Comparison of ENCODE assay signal across 13 cellular contexts in genomic region chr1:86430376-86430775, GRCh38. TPM values are rescaled to one million over a fixed set of nuclear protein-coding genes. Genes with fewer than 3 reads are reported as not detected.
DNase-seq lines count a peak whose midpoint lies in the region; ATAC-seq and TF ChIP-seq lines count a peak whose summit lies in the region.
"Had no signal": no experiment of that assay in that cellular context is flagged by ENCODE, and none has a peak within 500 bp of the region (broad histone marks: within the 10 kb centered on the region; RNA-seq: fewer than 3 reads in every experiment).

No MANE protein-coding gene starts in this region.

- intact Hi-C loops in breast epithelium (cut with DNase I; ENCODE audit: low total_unique reads) (no loop called here), MCF 10A (cut with micrococcal nuclease) (no loop called here), colonic mucosa (cut with DNase I) (no loop called here), uterus (cut with DNase I; ENCODE audit: low total_unique reads) (no loop called here)

- DNase-seq in breast epithelium (ENCODE audit: low spot score in 2 of 2) (no peak), MCF 10A (ENCODE audit: unreplicated experiment) (no peak), colonic mucosa (no peak), uterus (no peak), GOT3 (lab: John Stamatoyannopoulos, UW) (no peak), GM03348 (ENCODE audit: low spot score) (no peak)
- DNase-seq: activated CD8-positive, alpha-beta memory T cell treated with anti-CD3 and anti-CD28 coated beads for 24 hours; stimulated activated CD4-positive, alpha-beta T cell treated with anti-CD3 and anti-CD28 coated beads, Interleukin-4, amount 100 ng/mL, for 1 hour had no signal

- no peaks in the 10 kb centered on the region for H3K36me3 ChIP-seq in breast epithelium
- no peaks in the 10 kb centered on the region for H3K36me3 ChIP-seq in colonic mucosa
- no peaks in the 10 kb centered on the region for H3K36me3 ChIP-seq in muscle layer of colon (ENCODE audit: insufficient read depth, low read length)
- no peaks in the 10 kb centered on the region for H3K36me3 ChIP-seq in uterus
- H3K36me3 ChIP-seq: ovary had no signal

- H3K36me3 Mint-ChIP-seq in MCF 10A (ENCODE audit: insufficient read depth, unreplicated experiment): peaks cover 26% of the 10 kb centered on the region

- H3K4me1 Mint-ChIP-seq in MCF 10A (ENCODE audit: insufficient read depth, unreplicated experiment): peaks cover 13% of the 10 kb centered on the region

- H3K9ac ChIP-seq in colonic mucosa (ENCODE audit: low read depth in 2 of 2, low read length in 2 of 2) (no peak overlapping the region), muscle layer of colon (ENCODE audit: low read length) (no peak overlapping the region)

- POLR2A ChIA-PET in MCF 10A (lab: Yijun Ruan, JAX): interaction anchor here (0.9 to 3.1 kb wide), 15 partner anchors 8 to 275 kb away, joined by 3 to 35 read pairs (median 6); partner anchors contain the start of genes ODF2L and SH3GLB1

- H3K27ac ChIP-seq in breast epithelium (peak overlapping the region; percentile 86 to 87), colonic mucosa (peak overlapping the region; percentile 64), muscle layer of colon (ENCODE audit: low read depth, low read length) (peak overlapping the region; percentile 3), uterus (peak overlapping the region; percentile 26 to 65)

- H3K4me3 Mint-ChIP-seq in MCF 10A (ENCODE audit: unreplicated experiment): no peak overlapping the region
- H3K4me3 Mint-ChIP-seq: activated naive CD4-positive, alpha-beta T cell treated with anti-CD3 and anti-CD28 coated beads for 36 hours had no signal

- H3K4me1 ChIP-seq in breast epithelium (no peaks in the 10 kb centered on the region), colonic mucosa (no peaks in the 10 kb centered on the region), muscle layer of colon (ENCODE audit: insufficient read depth, low read length) (peaks cover 5% of the 10 kb centered on the region), uterus (peaks cover 0 to 3% of the 10 kb centered on the region in 2 donors)

- H3K4me3 ChIP-seq in breast epithelium (peak overlapping the region in 1 of 3 donors; percentile 24), colonic mucosa (no peak overlapping the region), muscle layer of colon (ENCODE audit: low read depth in 1 of 2, low read length in 2 of 2) (no peak overlapping the region), uterus (no peak overlapping the region)
- H3K4me3 ChIP-seq: ovary had no signal

- no peak for ATAC-seq in HG02798 (IDR thresholded peaks at IDR 0.05; ENCODE audit: poor library complexity, unreplicated experiment)

- CTCF ChIA-PET in MCF 10A (lab: Yijun Ruan, JAX): interaction anchor here (0.6 to 1.7 kb wide), 15 partner anchors 9 to 849 kb away, joined by 3 to 11 read pairs (median 4); partner anchors contain the start of gene SH3GLB1

- H3K9me3 ChIP-seq in breast epithelium (no peaks in the 10 kb centered on the region), colonic mucosa (no peaks in the 10 kb centered on the region), muscle layer of colon (ENCODE audit: low read length) (no peaks in the 10 kb centered on the region), uterus (no peaks in the 10 kb centered on the region)
- H3K9me3 ChIP-seq: ovary had no signal

- no peaks in the 10 kb centered on the region for H3K27me3 Mint-ChIP-seq in MCF 10A (ENCODE audit: insufficient read depth, unreplicated experiment)

- no peak for TF ChIP-seq CTCF in breast epithelium (IDR thresholded peaks at IDR 0.05)
- no peak for TF ChIP-seq CTCF in MCF 10A (IDR thresholded peaks at IDR 0.05; ENCODE audit: unreplicated experiment)
- TF ChIP-seq CTCF in colonic mucosa (IDR thresholded peaks at IDR 0.05): no peak
- TF ChIP-seq CTCF in uterus (IDR thresholded peaks at IDR 0.05): no peak

- no peaks in the 10 kb centered on the region for H3K9me3 Mint-ChIP-seq in MCF 10A (ENCODE audit: unreplicated experiment)
- H3K9me3 Mint-ChIP-seq: activated naive CD4-positive, alpha-beta T cell treated with anti-CD3 and anti-CD28 coated beads for 36 hours had no signal

- no peak overlapping the region for H3K27ac Mint-ChIP-seq in MCF 10A (ENCODE audit: low read depth, unreplicated experiment)
- H3K27ac Mint-ChIP-seq: activated naive CD4-positive, alpha-beta T cell treated with anti-CD3 and anti-CD28 coated beads for 36 hours had no signal

- H3K27me3 ChIP-seq in breast epithelium: no peaks in the 10 kb centered on the region
- H3K27me3 ChIP-seq in colonic mucosa: no peaks in the 10 kb centered on the region
- no peaks in the 10 kb centered on the region for H3K27me3 ChIP-seq in muscle layer of colon (ENCODE audit: control insufficient read depth in 1 of 2, insufficient read depth in 2 of 2, low read length in 2 of 2)
- no peaks in the 10 kb centered on the region for H3K27me3 ChIP-seq in uterus
- H3K27me3 ChIP-seq: ovary had no signal

- BruUV-seq in MCF 10A (replicated peaks; lab: Mats Ljungman, UMichigan): no TSS peak

- TF ChIP-seq POLR2A in breast epithelium (IDR thresholded peaks at IDR 0.05): no peak
- TF ChIP-seq POLR2A in uterus (IDR thresholded peaks at IDR 0.05): no peak

RNA-seq across cellular contexts. Expression of gene CLCA2, which starts 6.4 kb away (rescaled TPM):
- total RNA-seq in breast epithelium (10 to 100 TPM in 1 of 3 donors, 1 to 10 TPM in 2; 1.3 to 30.3 (median 1.6) TPM), MCF 10A (2022) (87.8 and 113 TPM in 2 replicates), colonic mucosa (1 to 10 TPM; 1.2 to 1.7 TPM), uterus (not detected)
- total RNA-seq: activated naive CD4-positive, alpha-beta T cell treated with anti-CD3 and anti-CD28 coated beads for 36 hours; cerebellum had no signal

RNA-seq across cellular contexts. Expression of gene ODF2L, which starts 34.3 kb away (rescaled TPM):
- total RNA-seq in breast epithelium (100 to 1,000 TPM in 1 of 3 donors, 10 to 100 TPM in 2; 39.8 to 122 (median 72.8) TPM), MCF 10A (2022) (35.5 and 39.0 TPM in 2 replicates), colonic mucosa (10 to 100 TPM; 21.9 to 35.9 TPM), uterus (100 to 1,000 TPM in 1 of 4 donors, 10 to 100 TPM in 3; 26.5 to 134 (median 56.3) TPM)

RNA-seq across cellular contexts. Expression of gene CLCA1, which starts 38.4 kb away (rescaled TPM):
- total RNA-seq in breast epithelium (under 1 TPM in 1 of 3 donors, not detected in 2; under 0.01 TPM), MCF 10A (2022) (not detected in 2 replicates), colonic mucosa (1,000 to 10,000 TPM in 1 of 2 donors, 100 to 1,000 TPM in 1; 938 to 1,116 TPM), uterus (under 1 TPM in 2 of 4 donors, not detected in 2; 0.21 to 0.29 TPM)
- total RNA-seq: activated naive CD4-positive, alpha-beta T cell treated with anti-CD3 and anti-CD28 coated beads for 36 hours had no signal

Comparison
In these comparisons a context has a peak if more than half of its experiments do, and no peak if none do; other contexts are left out.
1. H3K27ac ChIP-seq: peak in every context shown above with its lines; median percentile 86 in breast epithelium; 64 in colonic mucosa; 46 in uterus; 3 in muscle layer of colon.
2. RNA of gene CLCA1, which starts 38.4 kb away (total RNA-seq): 938 to 1,116 TPM in colonic mucosa; 0.21 to 0.29 TPM in uterus, under 0.01 TPM in breast epithelium and not detected in MCF 10A; every median in the first group is over 100 times any median in the second.